12 cellular contexts compared by ENCODE assay signal in the genomic region with DNA sequence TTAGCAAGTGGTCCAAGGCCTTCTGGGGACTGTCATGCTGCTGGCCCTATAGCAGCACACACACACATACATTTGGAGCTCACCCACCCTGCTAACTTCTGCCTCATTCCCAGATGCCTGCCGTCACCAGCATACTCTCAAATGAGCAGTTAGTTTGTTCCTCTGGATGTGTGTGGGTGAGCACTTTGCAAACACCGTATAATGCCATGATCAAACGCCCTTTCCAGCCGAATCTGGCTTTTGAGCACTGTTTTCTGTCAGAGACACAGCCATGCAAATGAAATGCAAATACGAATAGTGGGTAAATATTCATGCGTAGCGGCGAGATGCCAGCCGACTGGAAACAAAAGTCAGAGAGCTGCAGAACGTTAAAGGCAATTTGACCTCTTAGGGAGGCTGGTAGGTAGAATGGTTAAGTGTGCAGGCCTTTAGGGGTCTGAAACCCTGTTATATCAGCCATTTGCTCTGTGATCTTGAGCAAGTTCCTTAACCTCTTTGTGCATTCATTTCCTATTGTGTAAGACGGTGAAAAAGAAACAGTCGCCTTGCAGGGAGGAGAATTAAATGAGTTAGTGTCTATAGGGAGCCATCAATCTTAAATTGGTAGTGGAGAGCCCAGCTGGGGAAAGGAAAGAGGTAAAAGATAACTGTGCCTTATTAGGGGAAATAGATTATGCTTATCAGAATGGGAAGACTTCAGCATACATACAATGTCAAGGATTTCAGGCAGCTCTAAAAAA. TPM values are rescaled to one million over a fixed set of nuclear protein-coding genes. Genes with fewer than 3 reads are reported as not detected.
DNase-seq lines count a peak whose midpoint lies in the region; TF ChIP-seq lines count a peak whose summit lies in the region.
"Had no signal": no experiment of that assay in that cellular context is flagged by ENCODE, and none has a peak within 500 bp of the region (broad histone marks: within the 10 kb centered on the region; RNA-seq: fewer than 3 reads in every experiment).

No MANE protein-coding gene starts in this region.

- CTCF ChIA-PET in GM10248 (lab: Yijun Ruan, JAX), result interaction anchor here (0.8 to 2.9 kb wide), 8 partner anchors 15 to 346 kb away, joined by 3 to 18 read pairs (median 4); partner anchors contain the start of gene PADI3

- TF ChIP-seq CTCF in DOHH2 (IDR thresholded peaks at IDR 0.05; ENCODE audit: low read depth, low read length, poor library complexity, severe bottlenecking), result no peak
- no peak for TF ChIP-seq CTCF in cardiac fibroblast (IDR thresholded peaks at IDR 0.05; ENCODE audit: low read depth, low read length)
- no peak for TF ChIP-seq CTCF in neural cell (IDR thresholded peaks at IDR 0.05; ENCODE audit: poor library complexity, severe bottlenecking)
- no peak for TF ChIP-seq CTCF in GM10248 (IDR thresholded peaks at IDR 0.05; ENCODE audit: control extremely low read depth, extremely low read depth, low read depth, missing control alignments)

- H3K4me1 ChIP-seq in DOHH2 (ENCODE audit: control insufficient read depth, low read length), result peaks cover 18% of the 10 kb centered on the region

- H4K20me1 ChIP-seq in DOHH2 (ENCODE audit: control insufficient read depth, insufficient read depth, low read depth, low read length) (no peaks in the 10 kb centered on the region), neural cell (ENCODE audit: insufficient read depth) (no peaks in the 10 kb centered on the region)

- H2AFZ ChIP-seq in neural cell (ENCODE audit: low read depth, low read length), result peak overlapping the region; percentile 65

- POLR2A ChIA-PET in GM10248 (lab: Yijun Ruan, JAX), result no interaction called here

- peak overlapping the region; percentile 62 for H3K4me2 ChIP-seq in DOHH2 (ENCODE audit: low read length)
- H3K4me2 ChIP-seq in neural cell (ENCODE audit: low read length), result peak overlapping the region; percentile 43

- H3K9ac ChIP-seq in neural cell (ENCODE audit: low read length), result peak overlapping the region; percentile 63

- H3K79me2 ChIP-seq in DOHH2 (ENCODE audit: control insufficient read depth, low read length), result no peaks in the 10 kb centered on the region
- no peaks in the 10 kb centered on the region for H3K79me2 ChIP-seq in neural cell (replicated peaks; ENCODE audit: insufficient read depth, low read length)

- peak overlapping the region; percentile 33 for H3K4me3 ChIP-seq in DOHH2 (ENCODE audit: low read length)
- H3K4me3 ChIP-seq in cardiac fibroblast (replicated peaks in 1 of 2; ENCODE audit: low read depth in 2 of 2, low read length in 2 of 2), result no peak overlapping the region
- H3K4me3 ChIP-seq in neural cell (ENCODE audit: low read length), result peak overlapping the region; percentile 49
- H3K4me3 ChIP-seq: ovary had no signal

- DNase-seq in NCI-H526 treated with DMSO at 0.1 percent for 48 hours (lab: John Stamatoyannopoulos, UW) (peak; percentile 98), cardiac fibroblast (ENCODE audit: low read depth in 2 of 2) (peak; percentile 15 to 17), T1000 (lab: John Stamatoyannopoulos, UW) (no peak), GM10248 (ENCODE audit: extremely low spot score) (no peak), mucosa of gallbladder (ENCODE audit: low spot score) (no peak)
- no peak for DNase-seq in activated effector memory CD4-positive, alpha-beta T cell treated with Interleukin-2 at 50 U/mL for 16 hours
- DNase-seq: NCI-H187 had no signal

- no peak for TF ChIP-seq EP300 in neural cell (conservative IDR thresholded peaks at IDR 0.05; ENCODE audit: poor library complexity, severe bottlenecking)

- no peaks in the 10 kb centered on the region; the same call in 1 of the 2 replicates for H3K27me3 ChIP-seq in DOHH2 (ENCODE audit: control insufficient read depth, low read length)
- no peaks in the 10 kb centered on the region for H3K27me3 ChIP-seq in neural cell (ENCODE audit: insufficient read depth, low read depth, low read length)
- H3K27me3 ChIP-seq: brain microvascular endothelial cell, ovary had no signal

- H3K9me3 ChIP-seq in DOHH2 (ENCODE audit: control insufficient read depth, insufficient read depth, low read length) (no peaks in the 10 kb centered on the region), neural cell (ENCODE audit: low read length) (no peaks in the 10 kb centered on the region)
- H3K9me3 ChIP-seq: ovary had no signal

- H3K27ac ChIP-seq in DOHH2 (ENCODE audit: low read depth, low read length) (no peak overlapping the region), neural cell (ENCODE audit: low read length) (peak overlapping the region; percentile 92)
- H3K27ac ChIP-seq: brain microvascular endothelial cell, ovary had no signal

- TF ChIP-seq RAD21 in neural cell (conservative IDR thresholded peaks at IDR 0.05), result no peak

- H3K9me2 ChIP-seq in DOHH2 (replicated peaks; ENCODE audit: control insufficient read depth, low read length) (no peaks in the 10 kb centered on the region), neural cell (ENCODE audit: insufficient read depth, low read length) (no peaks in the 10 kb centered on the region)

- H3F3A ChIP-seq in DOHH2 (ENCODE audit: control insufficient read depth, insufficient read depth), result no peaks in the 10 kb centered on the region; the same call in 1 of the 2 replicates
- H3F3A ChIP-seq in neural cell (ENCODE audit: insufficient read depth, low read length, poor library complexity, severe bottlenecking), result no peaks in the 10 kb centered on the region

- H3K36me3 ChIP-seq in DOHH2 (ENCODE audit: control insufficient read depth, low read length) (no peaks in the 10 kb centered on the region), neural cell (ENCODE audit: insufficient read depth, low read length) (no peaks in the 10 kb centered on the region)
- H3K36me3 ChIP-seq: brain microvascular endothelial cell, ovary had no signal

TF ChIP-seq in neural cell, 6 proteins besides CTCF, POLR2A, EP300 and RAD21:
- peak; percentile 56 for TF ChIP-seq TAF1 (IDR thresholded peaks at IDR 0.05; ENCODE audit: low read depth)
- TF ChIP-seq EZH2 (IDR thresholded peaks at IDR 0.05; ENCODE audit: borderline replicate concordance, insufficient read depth, low read length, poor library complexity, severe bottlenecking), result no peak
- TF ChIP-seq, protein P1, sequence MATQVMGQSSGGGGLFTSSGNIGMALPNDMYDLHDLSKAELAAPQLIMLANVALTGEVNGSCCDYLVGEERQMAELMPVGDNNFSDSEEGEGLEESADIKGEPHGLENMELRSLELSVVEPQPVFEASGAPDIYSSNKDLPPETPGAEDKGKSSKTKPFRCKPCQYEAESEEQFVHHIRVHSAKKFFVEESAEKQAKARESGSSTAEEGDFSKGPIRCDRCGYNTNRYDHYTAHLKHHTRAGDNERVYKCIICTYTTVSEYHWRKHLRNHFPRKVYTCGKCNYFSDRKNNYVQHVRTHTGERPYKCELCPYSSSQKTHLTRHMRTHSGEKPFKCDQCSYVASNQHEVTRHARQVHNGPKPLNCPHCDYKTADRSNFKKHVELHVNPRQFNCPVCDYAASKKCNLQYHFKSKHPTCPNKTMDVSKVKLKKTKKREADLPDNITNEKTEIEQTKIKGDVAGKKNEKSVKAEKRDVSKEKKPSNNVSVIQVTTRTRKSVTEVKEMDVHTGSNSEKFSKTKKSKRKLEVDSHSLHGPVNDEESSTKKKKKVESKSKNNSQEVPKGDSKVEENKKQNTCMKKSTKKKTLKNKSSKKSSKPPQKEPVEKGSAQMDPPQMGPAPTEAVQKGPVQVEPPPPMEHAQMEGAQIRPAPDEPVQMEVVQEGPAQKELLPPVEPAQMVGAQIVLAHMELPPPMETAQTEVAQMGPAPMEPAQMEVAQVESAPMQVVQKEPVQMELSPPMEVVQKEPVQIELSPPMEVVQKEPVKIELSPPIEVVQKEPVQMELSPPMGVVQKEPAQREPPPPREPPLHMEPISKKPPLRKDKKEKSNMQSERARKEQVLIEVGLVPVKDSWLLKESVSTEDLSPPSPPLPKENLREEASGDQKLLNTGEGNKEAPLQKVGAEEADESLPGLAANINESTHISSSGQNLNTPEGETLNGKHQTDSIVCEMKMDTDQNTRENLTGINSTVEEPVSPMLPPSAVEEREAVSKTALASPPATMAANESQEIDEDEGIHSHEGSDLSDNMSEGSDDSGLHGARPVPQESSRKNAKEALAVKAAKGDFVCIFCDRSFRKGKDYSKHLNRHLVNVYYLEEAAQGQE (IDR thresholded peaks at IDR 0.05; ENCODE audit: borderline replicate concordance), result peak; percentile 61
- no peak for TF ChIP-seq POLR2AphosphoS5 (IDR thresholded peaks at IDR 0.05)
- TF ChIP-seq SMC3 (conservative IDR thresholded peaks at IDR 0.05; ENCODE audit: poor library complexity), result no peak
- no peak for TF ChIP-seq MXI1 (conservative IDR thresholded peaks at IDR 0.05; ENCODE audit: poor library complexity, severe bottlenecking)

RNA-seq across cellular contexts. Expression of gene SDHB, which starts 6.5 kb away (rescaled TPM):
- polyA plus RNA-seq in neural cell, result 113 and 129 TPM in 2 replicates
- polyA minus RNA-seq in neural cell, result 77.1 and 82.5 TPM in 2 replicates
- 89.7 TPM for total RNA-seq in mucosa of gallbladder

RNA-seq across cellular contexts. Expression of gene ATP13A2, which starts 48.6 kb away (rescaled TPM):
- 43.3 and 72.3 TPM in 2 replicates for polyA plus RNA-seq in neural cell
- polyA minus RNA-seq in neural cell, result 119 and 128 TPM in 2 replicates
- total RNA-seq in mucosa of gallbladder, result 87.1 TPM

RNA-seq across cellular contexts. Expression of gene PADI2, which starts 59.0 kb away (rescaled TPM):
- 1.6 and 2.2 TPM in 2 replicates for polyA plus RNA-seq in neural cell
- polyA minus RNA-seq in neural cell, result 1.5 and 1.7 TPM in 2 replicates
- 8.6 TPM for total RNA-seq in mucosa of gallbladder
- total RNA-seq: endothelial cell of umbilical vein had no signal
- polyA plus RNA-seq: endothelial cell of umbilical vein had no signal

Comparison
In these comparisons a context has a peak if more than half of its experiments do, and no peak if none do; other contexts are left out.
1. H3K4me3 ChIP-seq: peak in DOHH2 (single experiment) and neural cell (single experiment); none in cardiac fibroblast (0 of 2).
2. DNase-seq: peak in NCI-H526 treated with DMSO at 0.1 percent for 48 hours (single experiment) and cardiac fibroblast (2 of 2); none in T1000 (single experiment), GM10248 (single experiment), mucosa of gallbladder (single experiment) and activated effector memory CD4-positive, alpha-beta T cell treated with Interleukin-2 at 50 U/mL for 16 hours (single experiment).